In the genomic region with DNA sequence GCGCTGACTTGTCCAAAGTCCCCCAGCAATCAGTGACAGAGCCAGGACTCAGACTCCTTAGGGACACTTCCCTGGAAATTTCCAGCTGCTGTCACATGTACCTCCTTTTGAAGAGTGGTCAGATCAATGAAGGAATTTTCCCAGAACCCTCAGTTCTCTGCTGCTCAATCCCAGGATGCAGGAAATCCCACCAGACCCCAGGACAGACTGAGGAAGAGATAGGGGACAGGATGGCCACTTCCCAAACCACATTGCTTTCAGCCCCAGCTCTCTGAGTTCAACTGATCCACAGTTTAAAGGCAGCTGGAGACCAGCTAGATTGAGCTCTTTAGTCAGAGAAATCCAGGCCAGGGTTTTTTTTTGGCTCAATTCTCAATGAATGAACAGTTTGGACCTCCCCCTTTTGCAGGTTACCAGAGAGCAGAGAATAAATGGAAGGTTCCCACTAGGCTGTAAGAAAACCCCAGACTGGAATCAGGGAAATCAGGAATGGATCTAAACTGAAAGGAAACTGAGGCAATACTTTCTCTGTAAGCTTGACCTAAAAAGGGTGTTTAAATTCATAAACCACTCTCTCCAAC, we compare ENCODE assay signal across 8 cellular contexts. TPM values are rescaled to one million over a fixed set of nuclear protein-coding genes. Genes with fewer than 3 reads are reported as not detected.
A peak's percentile ranks its signal among the peaks of the same experiment; 100 is the strongest.
DNase-seq lines count a peak whose midpoint lies in the region; ATAC-seq and TF ChIP-seq lines count a peak whose summit lies in the region.

No MANE protein-coding gene starts in this region.

- H2AFZ ChIP-seq in GM23338 = no peak overlapping the region; the same call in 1 of the 2 replicates

- peaks cover 5% of the 10 kb centered on the region for H3K4me1 Mint-ChIP-seq in GM23338
- peaks cover 17% of the 10 kb centered on the region for H3K4me1 Mint-ChIP-seq in activated T-helper 1 cell treated with anti-CD3 and anti-CD28 coated beads, Interleukin-12 subunit alpha, Interleukin-12 subunit beta, Interleukin-2, Interleukin-4 antibody, amounts not matched to agents 30 ng/mL and 10 ng/mL and 1 ng/mL, durations not matched to agents 14 hours and 24 hours and 36 hours (ENCODE audit: low read depth)

- H3K27ac Mint-ChIP-seq in GM23338 = no peak overlapping the region
- H3K27ac Mint-ChIP-seq in activated T-helper 1 cell treated with anti-CD3 and anti-CD28 coated beads, Interleukin-12 subunit alpha, Interleukin-12 subunit beta, Interleukin-2, Interleukin-4 antibody, amounts not matched to agents 30 ng/mL and 10 ng/mL and 1 ng/mL, durations not matched to agents 14 hours and 24 hours and 36 hours = no peak overlapping the region

- peak; percentile 71 to 77 for DNase-seq in AML-193 (lab: John Stamatoyannopoulos, UW)
- DNase-seq in GM23338 (ENCODE audit: low spot score) = peak; percentile 93
- peak; percentile 23 to 70 for DNase-seq in NCI-H524 (lab: John Stamatoyannopoulos, UW)
- DNase-seq in cerebellar cortex (ENCODE audit: low spot score) = peak; percentile 88
- peak; percentile 72 for DNase-seq in midbrain (lab: John Stamatoyannopoulos, UW)
- DNase-seq in activated T-helper 1 cell treated with anti-CD3 and anti-CD28 coated beads, Interleukin-12 subunit alpha, Interleukin-12 subunit beta, Interleukin-2, Interleukin-4 antibody, amounts not matched to agents 30 ng/mL and 10 ng/mL and 1 ng/mL, durations not matched to agents 14 hours and 24 hours and 36 hours (ENCODE audit: low spot score) = no peak

- H3F3A ChIP-seq in GM23338 (replicated peaks; ENCODE audit: low read depth) = no peaks in the 10 kb centered on the region

- H3K9me2 ChIP-seq in GM23338 (ENCODE audit: insufficient read depth) = 0 out of 2 replicates have a peak, but pooled peaks cover 5% of the 10 kb centered on the region

- no peaks in the 10 kb centered on the region for H3K36me3 ChIP-seq in GM23338 (ENCODE audit: insufficient read depth)

- no peaks in the 10 kb centered on the region for H4K20me1 ChIP-seq in GM23338 (replicated peaks; ENCODE audit: insufficient read depth)

- no peak overlapping the region for H3K4me3 ChIP-seq in GM23338

- no peak for TF ChIP-seq CTCF in GM23338 (conservative IDR thresholded peaks at IDR 0.05; ENCODE audit: low read depth in 2 of 2)

- H3K27me3 Mint-ChIP-seq in GM23338 (ENCODE audit: insufficient read depth, low read depth, poor library complexity) = peaks cover 25% of the 10 kb centered on the region
- H3K27me3 Mint-ChIP-seq in activated T-helper 1 cell treated with anti-CD3 and anti-CD28 coated beads, Interleukin-12 subunit alpha, Interleukin-12 subunit beta, Interleukin-2, Interleukin-4 antibody, amounts not matched to agents 30 ng/mL and 10 ng/mL and 1 ng/mL, durations not matched to agents 14 hours and 24 hours and 36 hours (ENCODE audit: insufficient read depth) = peaks cover 23% of the 10 kb centered on the region

- H3K79me2 ChIP-seq in GM23338 (replicated peaks; ENCODE audit: insufficient read depth) = no peaks in the 10 kb centered on the region

- peaks cover 9% of the 10 kb centered on the region for H3K9me3 Mint-ChIP-seq in GM23338
- no peaks in the 10 kb centered on the region for H3K9me3 Mint-ChIP-seq in activated T-helper 1 cell treated with anti-CD3 and anti-CD28 coated beads, Interleukin-12 subunit alpha, Interleukin-12 subunit beta, Interleukin-2, Interleukin-4 antibody, amounts not matched to agents 30 ng/mL and 10 ng/mL and 1 ng/mL, durations not matched to agents 14 hours and 24 hours and 36 hours

- H3K27ac ChIP-seq in GM23338 (ENCODE audit: low read depth) = no peak overlapping the region

- H3K36me3 Mint-ChIP-seq in GM23338 (ENCODE audit: low read depth) = peaks cover 3% of the 10 kb centered on the region; the same call in 2 of the 3 replicates
- no peaks in the 10 kb centered on the region for H3K36me3 Mint-ChIP-seq in activated T-helper 1 cell treated with anti-CD3 and anti-CD28 coated beads, Interleukin-12 subunit alpha, Interleukin-12 subunit beta, Interleukin-2, Interleukin-4 antibody, amounts not matched to agents 30 ng/mL and 10 ng/mL and 1 ng/mL, durations not matched to agents 14 hours and 24 hours and 36 hours (ENCODE audit: low read depth)

- no peak overlapping the region for H3K4me3 Mint-ChIP-seq in GM23338
- no peak overlapping the region for H3K4me3 Mint-ChIP-seq in activated T-helper 1 cell treated with anti-CD3 and anti-CD28 coated beads, Interleukin-12 subunit alpha, Interleukin-12 subunit beta, Interleukin-2, Interleukin-4 antibody, amounts not matched to agents 30 ng/mL and 10 ng/mL and 1 ng/mL, durations not matched to agents 14 hours and 24 hours and 36 hours

- H3K4me2 ChIP-seq in GM23338 = no peak overlapping the region

- peaks cover 7% of the 10 kb centered on the region; the same call in 1 of the 2 replicates for H3K4me1 ChIP-seq in GM23338 (ENCODE audit: insufficient read depth)

- peak; percentile 32 for ATAC-seq in GM23338
- no peak for ATAC-seq in HG02763 (IDR thresholded peaks at IDR 0.05; ENCODE audit: unreplicated experiment)
- ATAC-seq in HG02610 (IDR thresholded peaks at IDR 0.05; ENCODE audit: unreplicated experiment) = no peak

- intact Hi-C loops in activated T-helper 1 cell treated with anti-CD3 and anti-CD28 coated beads, Interleukin-12 subunit alpha, Interleukin-12 subunit beta, Interleukin-2, Interleukin-4 antibody, amounts not matched to agents 30 ng/mL and 10 ng/mL and 1 ng/mL, durations not matched to agents 14 hours and 24 hours and 36 hours (cut with micrococcal nuclease) = loop anchor here (1.0 kb wide), 1 partner anchor 28 kb away; a partner anchor contains a TSS

- peaks cover 33% of the 10 kb centered on the region for H3K27me3 ChIP-seq in GM23338 (ENCODE audit: insufficient read depth)

TF ChIP-seq in GM23338, 12 proteins besides CTCF, POLR2A, EP300 and RAD21 (continues in another document):
- TF ChIP-seq, protein P1, sequence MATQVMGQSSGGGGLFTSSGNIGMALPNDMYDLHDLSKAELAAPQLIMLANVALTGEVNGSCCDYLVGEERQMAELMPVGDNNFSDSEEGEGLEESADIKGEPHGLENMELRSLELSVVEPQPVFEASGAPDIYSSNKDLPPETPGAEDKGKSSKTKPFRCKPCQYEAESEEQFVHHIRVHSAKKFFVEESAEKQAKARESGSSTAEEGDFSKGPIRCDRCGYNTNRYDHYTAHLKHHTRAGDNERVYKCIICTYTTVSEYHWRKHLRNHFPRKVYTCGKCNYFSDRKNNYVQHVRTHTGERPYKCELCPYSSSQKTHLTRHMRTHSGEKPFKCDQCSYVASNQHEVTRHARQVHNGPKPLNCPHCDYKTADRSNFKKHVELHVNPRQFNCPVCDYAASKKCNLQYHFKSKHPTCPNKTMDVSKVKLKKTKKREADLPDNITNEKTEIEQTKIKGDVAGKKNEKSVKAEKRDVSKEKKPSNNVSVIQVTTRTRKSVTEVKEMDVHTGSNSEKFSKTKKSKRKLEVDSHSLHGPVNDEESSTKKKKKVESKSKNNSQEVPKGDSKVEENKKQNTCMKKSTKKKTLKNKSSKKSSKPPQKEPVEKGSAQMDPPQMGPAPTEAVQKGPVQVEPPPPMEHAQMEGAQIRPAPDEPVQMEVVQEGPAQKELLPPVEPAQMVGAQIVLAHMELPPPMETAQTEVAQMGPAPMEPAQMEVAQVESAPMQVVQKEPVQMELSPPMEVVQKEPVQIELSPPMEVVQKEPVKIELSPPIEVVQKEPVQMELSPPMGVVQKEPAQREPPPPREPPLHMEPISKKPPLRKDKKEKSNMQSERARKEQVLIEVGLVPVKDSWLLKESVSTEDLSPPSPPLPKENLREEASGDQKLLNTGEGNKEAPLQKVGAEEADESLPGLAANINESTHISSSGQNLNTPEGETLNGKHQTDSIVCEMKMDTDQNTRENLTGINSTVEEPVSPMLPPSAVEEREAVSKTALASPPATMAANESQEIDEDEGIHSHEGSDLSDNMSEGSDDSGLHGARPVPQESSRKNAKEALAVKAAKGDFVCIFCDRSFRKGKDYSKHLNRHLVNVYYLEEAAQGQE (IDR thresholded peaks at IDR 0.05; ENCODE audit: unreplicated experiment) = no peak

RNA-seq across cellular contexts. Expression of a gene that starts 1.5 kb away (rescaled TPM):
- total RNA-seq in GM23338 (2014; rRNA removed; shearing (Covaris generic)) = 0.50 and 1.4 TPM in 2 replicates
- polyA plus RNA-seq in GM23338 (2016; fragmentation: Nextera tagmentation; extraction: Ambion mirVana) = 0.16 and 0.21 TPM in 2 replicates
- total RNA-seq in activated T-helper 1 cell treated with anti-CD3 and anti-CD28 coated beads, Interleukin-12 subunit alpha, Interleukin-12 subunit beta, Interleukin-2, Interleukin-4 antibody, amounts not matched to agents 30 ng/mL and 10 ng/mL and 1 ng/mL, durations not matched to agents 14 hours and 24 hours and 36 hours = 0.29 and 0.37 TPM in 2 replicates

RNA-seq across cellular contexts. Expression of a gene that starts 24.8 kb away (rescaled TPM):
- total RNA-seq in GM23338 (2014; rRNA removed; shearing (Covaris generic)) = not detected in 2 replicates
- polyA plus RNA-seq in GM23338 (2016; fragmentation: Nextera tagmentation; extraction: Ambion mirVana) = not detected in 2 replicates
- total RNA-seq in activated T-helper 1 cell treated with anti-CD3 and anti-CD28 coated beads, Interleukin-12 subunit alpha, Interleukin-12 subunit beta, Interleukin-2, Interleukin-4 antibody, amounts not matched to agents 30 ng/mL and 10 ng/mL and 1 ng/mL, durations not matched to agents 14 hours and 24 hours and 36 hours = not detected in 2 replicates

RNA-seq across cellular contexts. Expression of a gene that starts 28.0 kb away (rescaled TPM):
- 26.4 and 26.5 TPM in 2 replicates for total RNA-seq in GM23338 (2014; rRNA removed; shearing (Covaris generic))
- 13.6 and 13.8 TPM in 2 replicates for polyA plus RNA-seq in GM23338 (2016; fragmentation: Nextera tagmentation; extraction: Ambion mirVana)
- 58.4 and 61.4 TPM in 2 replicates for total RNA-seq in activated T-helper 1 cell treated with anti-CD3 and anti-CD28 coated beads, Interleukin-12 subunit alpha, Interleukin-12 subunit beta, Interleukin-2, Interleukin-4 antibody, amounts not matched to agents 30 ng/mL and 10 ng/mL and 1 ng/mL, durations not matched to agents 14 hours and 24 hours and 36 hours

RNA-seq across cellular contexts. Expression of a gene that starts 58.0 kb away (rescaled TPM):
- 27.5 and 29.9 TPM in 2 replicates for total RNA-seq in GM23338 (2014; rRNA removed; shearing (Covaris generic))
- 13.6 and 16.5 TPM in 2 replicates for polyA plus RNA-seq in GM23338 (2016; fragmentation: Nextera tagmentation; extraction: Ambion mirVana)
- total RNA-seq in activated T-helper 1 cell treated with anti-CD3 and anti-CD28 coated beads, Interleukin-12 subunit alpha, Interleukin-12 subunit beta, Interleukin-2, Interleukin-4 antibody, amounts not matched to agents 30 ng/mL and 10 ng/mL and 1 ng/mL, durations not matched to agents 14 hours and 24 hours and 36 hours = 348 and 362 TPM in 2 replicates
